In the genomic region with DNA sequence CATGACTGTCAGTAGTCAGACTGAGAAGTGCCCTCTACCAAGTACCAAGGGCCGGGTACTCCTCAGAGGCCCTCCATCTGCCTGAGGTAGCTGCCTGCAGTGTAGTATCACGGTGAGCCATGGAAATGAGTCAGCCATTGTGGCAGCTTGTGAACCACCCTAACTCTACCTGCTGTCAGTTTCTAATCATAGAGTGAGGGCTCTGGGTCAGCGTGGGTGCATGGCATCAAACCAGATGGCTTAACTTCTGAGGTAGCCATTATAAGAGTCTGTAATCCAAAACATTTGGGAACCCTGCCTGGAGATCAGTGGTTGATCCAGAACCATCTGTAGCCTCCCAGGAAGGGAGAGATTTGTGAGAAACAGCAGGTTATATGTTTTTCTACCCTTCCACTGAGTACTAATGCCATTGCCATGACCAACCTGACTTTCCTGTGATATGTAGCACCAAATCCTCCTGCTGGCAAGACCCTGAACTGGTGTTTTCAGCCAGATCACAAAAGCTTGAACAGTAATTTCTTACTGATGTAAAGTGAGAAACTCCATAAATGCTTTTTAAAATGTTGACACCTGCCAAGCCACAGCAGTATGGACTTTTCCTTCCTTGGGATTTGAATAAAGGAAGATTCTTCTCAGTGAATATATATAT, we compare ENCODE assay signal across 13 cellular contexts. TPM values are rescaled to one million over a fixed set of nuclear protein-coding genes. Genes with fewer than 3 reads are reported as not detected.
DNase-seq lines count a peak whose midpoint lies in the region; ATAC-seq and TF ChIP-seq lines count a peak whose summit lies in the region.
"Had no signal": no experiment of that assay in that cellular context is flagged by ENCODE, and none has a peak within 500 bp of the region (broad histone marks: within the 10 kb centered on the region; RNA-seq: fewer than 3 reads in every experiment).

No MANE protein-coding gene starts in this region.

- TF ChIP-seq CTCF in upper lobe of left lung (IDR thresholded peaks at IDR 0.05) (no peak), mucosa of descending colon (IDR thresholded peaks at IDR 0.05) (no peak)

- peaks cover 21% of the 10 kb centered on the region for H3K4me1 Mint-ChIP-seq in activated T-helper 17 cell treated with anti-CD3 and anti-CD28 coated beads, Interleukin-2, amount 50 U/mL, for 72 hours

- 87% methylated on average over 3 of the region's 3 CpGs for WGBS in right cardiac atrium
- WGBS in upper lobe of left lung, 2 donors: 82 to 88% methylated on average over 2 to 3 of the region's 3 CpGs

- DNase-seq in stimulated activated CD4-positive, alpha-beta T cell treated with anti-CD3 and anti-CD28 coated beads, Interleukin-15, amount 100 ng/mL, for 24 hours: peak; percentile 43
- no peak for DNase-seq in stimulated activated CD4-positive, alpha-beta T cell treated with anti-CD3 and anti-CD28 coated beads, Interleukin-2, amount 100 ng/mL, for 48 hours
- DNase-seq in right cardiac atrium (no peak), upper lobe of left lung (no peak), NCI-H1417 (lab: John Stamatoyannopoulos, UW) (no peak), mucosa of descending colon (no peak), germinal center (ENCODE audit: low spot score) (no peak)
- DNase-seq: CD8-positive, alpha-beta T cell; colonic mucosa had no signal

- no peak overlapping the region for H3K27ac Mint-ChIP-seq in activated T-helper 17 cell treated with anti-CD3 and anti-CD28 coated beads, Interleukin-2, amount 50 U/mL, for 72 hours
- H3K27ac Mint-ChIP-seq: CD8-positive, alpha-beta T cell; WTC11 had no signal

- H3K27me3 ChIP-seq in right cardiac atrium (ENCODE audit: control insufficient read depth, insufficient read depth) (no peaks in the 10 kb centered on the region), upper lobe of left lung (no peaks in the 10 kb centered on the region)
- H3K27me3 ChIP-seq: colonic mucosa had no signal

- H3K27me3 Mint-ChIP-seq in activated T-helper 17 cell treated with anti-CD3 and anti-CD28 coated beads, Interleukin-2, amount 50 U/mL, for 72 hours: no peaks in the 10 kb centered on the region

- H3K4me3 ChIP-seq in right cardiac atrium (ENCODE audit: low read length): no peak overlapping the region
- no peak overlapping the region for H3K4me3 ChIP-seq in upper lobe of left lung
- no peak overlapping the region for H3K4me3 ChIP-seq in mucosa of descending colon
- H3K4me3 ChIP-seq: colonic mucosa, K562 had no signal

- peak; percentile 96 for ATAC-seq in activated T-helper 17 cell treated with anti-CD3 and anti-CD28 coated beads, Interleukin-2, amount 50 U/mL, for 72 hours (replicated peaks)
- ATAC-seq in right cardiac atrium: peak in 1 of 2 donors; percentile 11
- ATAC-seq in upper lobe of left lung (ENCODE audit: low FRiP score in 2 of 2): no peak
- no peak for ATAC-seq in mucosa of descending colon
- ATAC-seq: CD8-positive, alpha-beta T cell; K562; sciatic nerve; WTC11 had no signal

- H3K9me3 Mint-ChIP-seq in activated T-helper 17 cell treated with anti-CD3 and anti-CD28 coated beads, Interleukin-2, amount 50 U/mL, for 72 hours: no peaks in the 10 kb centered on the region
- H3K9me3 Mint-ChIP-seq: CD8-positive, alpha-beta T cell; WTC11 had no signal

- no peak for TF ChIP-seq POLR2A in upper lobe of left lung (IDR thresholded peaks at IDR 0.05)

- intact Hi-C loops in right cardiac atrium (cut with DNase I) (no loop called here), mucosa of descending colon (cut with DNase I, micrococcal nuclease) (loop anchor here in 1 of 2 donors (5.0 kb wide), 1 partner anchor 70 kb away; no protein-coding TSS in a partner anchor)

- TF ChIP-seq EP300 in upper lobe of left lung (IDR thresholded peaks at IDR 0.05): no peak

- H3K4me1 ChIP-seq in right cardiac atrium (ENCODE audit: control insufficient read depth, insufficient read depth, low read length) (peaks cover 17% of the 10 kb centered on the region), upper lobe of left lung (peaks cover 8 to 43% (median 30%) of the 10 kb centered on the region in 4 donors), mucosa of descending colon (ENCODE audit: low read depth) (peaks cover 5% of the 10 kb centered on the region)
- H3K4me1 ChIP-seq: colonic mucosa had no signal

- H3K9me3 ChIP-seq in right cardiac atrium (ENCODE audit: control insufficient read depth, low read length) (no peaks in the 10 kb centered on the region), upper lobe of left lung (no peaks in the 10 kb centered on the region), mucosa of descending colon (no peaks in the 10 kb centered on the region)
- H3K9me3 ChIP-seq: colonic mucosa had no signal

- peak overlapping the region; percentile 12 for H3K27ac ChIP-seq in right cardiac atrium (ENCODE audit: low read length)
- H3K27ac ChIP-seq in upper lobe of left lung: peak overlapping the region in 3 of 4 donors; percentile 12 to 68 (median 57)
- H3K27ac ChIP-seq: colonic mucosa had no signal

- H3K36me3 ChIP-seq in upper lobe of left lung (peaks cover 0 to 53% (median 14%) of the 10 kb centered on the region in 4 donors), mucosa of descending colon (ENCODE audit: low read depth) (no peaks in the 10 kb centered on the region)
- H3K36me3 ChIP-seq: colonic mucosa had no signal

- H3K4me3 Mint-ChIP-seq in activated T-helper 17 cell treated with anti-CD3 and anti-CD28 coated beads, Interleukin-2, amount 50 U/mL, for 72 hours: no peak overlapping the region
- H3K4me3 Mint-ChIP-seq: CD8-positive, alpha-beta T cell; WTC11 had no signal

- peaks cover 61% of the 10 kb centered on the region for H3K36me3 Mint-ChIP-seq in activated T-helper 17 cell treated with anti-CD3 and anti-CD28 coated beads, Interleukin-2, amount 50 U/mL, for 72 hours (ENCODE audit: low read depth)

RNA-seq across cellular contexts. Expression of a gene that starts 38.9 kb away (rescaled TPM):
- total RNA-seq in activated T-helper 17 cell treated with anti-CD3 and anti-CD28 coated beads, Interleukin-2, amount 50 U/mL, for 72 hours: 10 to 100 TPM; 40.1 to 47.7 TPM
- total RNA-seq in right cardiac atrium: 100 to 1,000 TPM; 108 to 179 (median 114) TPM
- polyA plus RNA-seq in right cardiac atrium: 21.8 TPM
- total RNA-seq in upper lobe of left lung: 100 to 1,000 TPM in 5 of 6 donors, 10 to 100 TPM in 1; 84.1 to 230 (median 174) TPM
- total RNA-seq in mucosa of descending colon: 100 to 1,000 TPM in 1 of 3 donors, 10 to 100 TPM in 2; 82.2 to 156 (median 92.7) TPM
